ENCODE assay signal across 1 cellular context in the genomic region with DNA sequence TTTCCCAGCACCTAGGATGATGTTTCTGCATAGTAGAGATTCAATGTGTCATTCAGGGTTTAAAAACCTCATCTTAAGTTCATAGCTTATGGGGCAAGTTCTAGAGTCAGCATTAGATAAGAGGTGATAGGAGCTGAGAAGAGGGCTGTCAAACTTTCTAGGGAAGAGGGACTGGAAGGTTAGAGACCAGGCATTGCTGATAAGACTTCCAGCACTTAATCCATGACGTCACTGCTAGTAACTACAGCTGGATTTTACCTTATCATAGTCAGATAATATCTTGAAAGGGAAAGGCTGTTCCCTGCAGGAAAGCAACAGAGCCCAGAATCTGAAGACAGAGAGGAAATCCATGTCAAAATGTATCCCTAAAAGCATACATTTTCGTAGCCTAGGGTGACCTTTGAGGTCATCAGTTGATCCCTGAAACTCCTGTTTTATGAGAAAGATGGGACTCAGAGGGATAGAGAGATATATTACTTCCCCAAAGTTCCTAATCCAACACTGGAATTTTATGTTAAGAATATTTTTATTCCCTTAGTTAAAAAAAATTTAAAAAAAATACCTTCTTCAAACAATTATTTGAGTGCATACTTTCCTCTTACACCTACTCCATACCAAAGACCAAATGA.
A peak's percentile ranks its signal among the peaks of the same experiment; 100 is the strongest.
TF ChIP-seq lines count a peak whose summit lies in the region.

No MANE protein-coding gene starts in this region.

TF ChIP-seq in K562, 482 proteins besides CTCF, POLR2A, EP300 and RAD21 (continued from another document):
- TF ChIP-seq TOE1 (IDR thresholded peaks at IDR 0.05; ENCODE audit: borderline replicate concordance): no peak
- no peak for TF ChIP-seq TOE1 (CRISPR knock-in tag; IDR thresholded peaks at IDR 0.05; ENCODE audit: borderline replicate concordance, low read depth)
- TF ChIP-seq ZNF449 (CRISPR knock-in tag; IDR thresholded peaks at IDR 0.05): no peak
- TF ChIP-seq SAP30 (IDR thresholded peaks at IDR 0.05; ENCODE audit: borderline replicate concordance, insufficient read depth, low read depth, low read length, poor library complexity, severe bottlenecking): no peak
- TF ChIP-seq ZZZ3 (IDR thresholded peaks at IDR 0.05): no peak
- TF ChIP-seq RBM22 (IDR thresholded peaks at IDR 0.05; ENCODE audit: low read depth, low read length, poor library complexity, severe bottlenecking): no peak
- TF ChIP-seq TEAD4 (IDR thresholded peaks at IDR 0.05; ENCODE audit: low read length): peak; percentile 70
- TF ChIP-seq TEAD4 (CRISPR knock-in tag; IDR thresholded peaks at IDR 0.05; ENCODE audit: borderline replicate concordance): no peak
- TF ChIP-seq, protein P1, sequence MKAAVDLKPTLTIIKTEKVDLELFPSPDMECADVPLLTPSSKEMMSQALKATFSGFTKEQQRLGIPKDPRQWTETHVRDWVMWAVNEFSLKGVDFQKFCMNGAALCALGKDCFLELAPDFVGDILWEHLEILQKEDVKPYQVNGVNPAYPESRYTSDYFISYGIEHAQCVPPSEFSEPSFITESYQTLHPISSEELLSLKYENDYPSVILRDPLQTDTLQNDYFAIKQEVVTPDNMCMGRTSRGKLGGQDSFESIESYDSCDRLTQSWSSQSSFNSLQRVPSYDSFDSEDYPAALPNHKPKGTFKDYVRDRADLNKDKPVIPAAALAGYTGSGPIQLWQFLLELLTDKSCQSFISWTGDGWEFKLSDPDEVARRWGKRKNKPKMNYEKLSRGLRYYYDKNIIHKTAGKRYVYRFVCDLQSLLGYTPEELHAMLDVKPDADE (conservative IDR thresholded peaks at IDR 0.05; ENCODE audit: control insufficient read depth, low read depth, low read length): no peak
- no peak for TF ChIP-seq GTF2E2 (tag; IDR thresholded peaks at IDR 0.05)
- TF ChIP-seq RBFOX2 (IDR thresholded peaks at IDR 0.05; ENCODE audit: low read depth, low read length): no peak
- no peak for TF ChIP-seq SIRT6 (IDR thresholded peaks at IDR 0.05; ENCODE audit: low read depth, low read length)
- no peak for TF ChIP-seq ZNF79 (CRISPR knock-in tag; IDR thresholded peaks at IDR 0.05; ENCODE audit: low read depth)
- TF ChIP-seq CBX5 (IDR thresholded peaks at IDR 0.05; ENCODE audit: borderline replicate concordance, low read depth): no peak
- no peak for TF ChIP-seq MCM2 (IDR thresholded peaks at IDR 0.05; ENCODE audit: low read depth)
- TF ChIP-seq CBFB (CRISPR knock-in tag; IDR thresholded peaks at IDR 0.05): no peak
- TF ChIP-seq MXI1 (IDR thresholded peaks at IDR 0.05; ENCODE audit: low read depth, low read length): no peak
- TF ChIP-seq CAMTA2 (CRISPR knock-in tag; conservative IDR thresholded peaks at IDR 0.05): no peak
- no peak for TF ChIP-seq ZBTB9 (CRISPR knock-in tag; IDR thresholded peaks at IDR 0.05)
- TF ChIP-seq MTA3 (IDR thresholded peaks at IDR 0.05; ENCODE audit: borderline replicate concordance): peak; percentile 79
- TF ChIP-seq SAFB2 (IDR thresholded peaks at IDR 0.05; ENCODE audit: borderline replicate concordance, low read depth, low read length, severe bottlenecking): no peak
- TF ChIP-seq ZBTB12 (CRISPR knock-in tag; IDR thresholded peaks at IDR 0.05): peak; percentile 74
- no peak for TF ChIP-seq BRD4 (IDR thresholded peaks at IDR 0.05)
- no peak for TF ChIP-seq ZKSCAN1 (IDR thresholded peaks at IDR 0.05; ENCODE audit: low read depth, low read length)
- no peak for TF ChIP-seq POLR2AphosphoS5 (IDR thresholded peaks at IDR 0.05; ENCODE audit: control insufficient read depth, insufficient read depth, low read depth, low read length)
- TF ChIP-seq MBD1 (CRISPR knock-in tag; IDR thresholded peaks at IDR 0.05): no peak
- no peak for TF ChIP-seq TSC22D4 (tag; IDR thresholded peaks at IDR 0.05)
- no peak for TF ChIP-seq RB1 (IDR thresholded peaks at IDR 0.05; ENCODE audit: low read depth)
- TF ChIP-seq NFE2L1 (tag; IDR thresholded peaks at IDR 0.05; ENCODE audit: borderline replicate concordance, low read depth): no peak
- TF ChIP-seq ZNF224 (CRISPR knock-in tag; IDR thresholded peaks at IDR 0.05): no peak
- TF ChIP-seq E2F6 (IDR thresholded peaks at IDR 0.05; ENCODE audit: borderline replicate concordance in 1 of 2, extremely low read depth in 1 of 2, insufficient read depth in 1 of 2, insufficient read length in 1 of 2, low read depth in 1 of 2, low read length in 1 of 2, poor library complexity in 1 of 2, severe bottlenecking in 1 of 2): no peak
- no peak for TF ChIP-seq ZFX (CRISPR knock-in tag; IDR thresholded peaks at IDR 0.05)
- no peak for TF ChIP-seq ZNF282 (CRISPR knock-in tag; IDR thresholded peaks at IDR 0.05)
- TF ChIP-seq MYNN (IDR thresholded peaks at IDR 0.05): no peak
- no peak for TF ChIP-seq MYNN (CRISPR knock-in tag; IDR thresholded peaks at IDR 0.05)
- no peak for TF ChIP-seq ZNF740 (CRISPR knock-in tag; IDR thresholded peaks at IDR 0.05)
- TF ChIP-seq ZNF740 (tag; IDR thresholded peaks at IDR 0.05): no peak
- no peak for TF ChIP-seq SUPT5H (IDR thresholded peaks at IDR 0.05)
- TF ChIP-seq C11orf30 (IDR thresholded peaks at IDR 0.05; ENCODE audit: low read depth): 0 out of 2 replicates have a peak, but pooled peaks have one; percentile 23
- no peak for TF ChIP-seq CHD1 (IDR thresholded peaks at IDR 0.05; ENCODE audit: low read length)
- TF ChIP-seq MCM7 (IDR thresholded peaks at IDR 0.05): no peak
- no peak for TF ChIP-seq ETV5 (CRISPR knock-in tag; IDR thresholded peaks at IDR 0.05; ENCODE audit: low read depth)
- TF ChIP-seq MEIS2 (IDR thresholded peaks at IDR 0.05; ENCODE audit: partially characterized antibody): peak; percentile 71
- TF ChIP-seq MAZ (CRISPR knock-in tag; conservative IDR thresholded peaks at IDR 0.05 in 1 of 2, IDR thresholded peaks at IDR 0.05 in 1 of 2): no peak
- TF ChIP-seq, protein P2, sequence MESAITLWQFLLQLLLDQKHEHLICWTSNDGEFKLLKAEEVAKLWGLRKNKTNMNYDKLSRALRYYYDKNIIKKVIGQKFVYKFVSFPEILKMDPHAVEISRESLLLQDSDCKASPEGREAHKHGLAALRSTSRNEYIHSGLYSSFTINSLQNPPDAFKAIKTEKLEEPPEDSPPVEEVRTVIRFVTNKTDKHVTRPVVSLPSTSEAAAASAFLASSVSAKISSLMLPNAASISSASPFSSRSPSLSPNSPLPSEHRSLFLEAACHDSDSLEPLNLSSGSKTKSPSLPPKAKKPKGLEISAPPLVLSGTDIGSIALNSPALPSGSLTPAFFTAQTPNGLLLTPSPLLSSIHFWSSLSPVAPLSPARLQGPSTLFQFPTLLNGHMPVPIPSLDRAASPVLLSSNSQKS (CRISPR knock-in tag; IDR thresholded peaks at IDR 0.05): no peak
- TF ChIP-seq, protein P3, sequence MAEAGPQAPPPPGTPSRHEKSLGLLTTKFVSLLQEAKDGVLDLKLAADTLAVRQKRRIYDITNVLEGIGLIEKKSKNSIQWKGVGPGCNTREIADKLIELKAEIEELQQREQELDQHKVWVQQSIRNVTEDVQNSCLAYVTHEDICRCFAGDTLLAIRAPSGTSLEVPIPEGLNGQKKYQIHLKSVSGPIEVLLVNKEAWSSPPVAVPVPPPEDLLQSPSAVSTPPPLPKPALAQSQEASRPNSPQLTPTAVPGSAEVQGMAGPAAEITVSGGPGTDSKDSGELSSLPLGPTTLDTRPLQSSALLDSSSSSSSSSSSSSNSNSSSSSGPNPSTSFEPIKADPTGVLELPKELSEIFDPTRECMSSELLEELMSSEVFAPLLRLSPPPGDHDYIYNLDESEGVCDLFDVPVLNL (CRISPR knock-in tag; IDR thresholded peaks at IDR 0.05; ENCODE audit: low read depth): no peak
- TF ChIP-seq ARID2 (IDR thresholded peaks at IDR 0.05): no peak
- TF ChIP-seq ZBTB1 (CRISPR knock-in tag; IDR thresholded peaks at IDR 0.05; ENCODE audit: borderline replicate concordance, low read depth): no peak
- TF ChIP-seq RHOXF2B (CRISPR knock-in tag; conservative IDR thresholded peaks at IDR 0.05): no peak
- TF ChIP-seq, protein P4, sequence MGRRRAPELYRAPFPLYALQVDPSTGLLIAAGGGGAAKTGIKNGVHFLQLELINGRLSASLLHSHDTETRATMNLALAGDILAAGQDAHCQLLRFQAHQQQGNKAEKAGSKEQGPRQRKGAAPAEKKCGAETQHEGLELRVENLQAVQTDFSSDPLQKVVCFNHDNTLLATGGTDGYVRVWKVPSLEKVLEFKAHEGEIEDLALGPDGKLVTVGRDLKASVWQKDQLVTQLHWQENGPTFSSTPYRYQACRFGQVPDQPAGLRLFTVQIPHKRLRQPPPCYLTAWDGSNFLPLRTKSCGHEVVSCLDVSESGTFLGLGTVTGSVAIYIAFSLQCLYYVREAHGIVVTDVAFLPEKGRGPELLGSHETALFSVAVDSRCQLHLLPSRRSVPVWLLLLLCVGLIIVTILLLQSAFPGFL (CRISPR knock-in tag; IDR thresholded peaks at IDR 0.05): no peak
- TF ChIP-seq CEBPG (CRISPR knock-in tag; IDR thresholded peaks at IDR 0.05): no peak
- no peak for TF ChIP-seq CEBPG (tag; conservative IDR thresholded peaks at IDR 0.05 in 1 of 2, IDR thresholded peaks at IDR 0.05 in 1 of 2)
- 0 out of 2 replicates have a peak, but pooled peaks have one; percentile 39 for TF ChIP-seq MBD2 (IDR thresholded peaks at IDR 0.05; ENCODE audit: borderline replicate concordance, low read depth)
